ENCODE assay signal across 1 cellular context in genomic region chr20:32333181-32333987, GRCh38.
TF ChIP-seq lines count a peak whose summit lies in the region.

No MANE protein-coding gene starts in this region.

TF ChIP-seq in K562, 482 proteins besides CTCF, POLR2A, EP300 and RAD21 (continued from another document):
- TF ChIP-seq ZBTB9 (CRISPR knock-in tag; IDR thresholded peaks at IDR 0.05) (no peak), TFAM (CRISPR knock-in tag; conservative IDR thresholded peaks at IDR 0.05) (no peak), SIRT6 (IDR thresholded peaks at IDR 0.05; ENCODE audit: low read depth, low read length) (no peak), LCOR (CRISPR knock-in tag; IDR thresholded peaks at IDR 0.05) (no peak), ZFP36 (IDR thresholded peaks at IDR 0.05; ENCODE audit: low read depth, low read length, partially characterized antibody) (no peak), PYGO2 (tag; IDR thresholded peaks at IDR 0.05) (no peak), TEAD4 (IDR thresholded peaks at IDR 0.05; ENCODE audit: low read length) (peak; percentile 52), TEAD4 (CRISPR knock-in tag; IDR thresholded peaks at IDR 0.05; ENCODE audit: borderline replicate concordance) (no peak), ATF7 (IDR thresholded peaks at IDR 0.05) (no peak), ZNF668 (CRISPR knock-in tag; IDR thresholded peaks at IDR 0.05) (no peak), ZNF639 (CRISPR knock-in tag; conservative IDR thresholded peaks at IDR 0.05 in 1 of 2, IDR thresholded peaks at IDR 0.05 in 1 of 2) (no peak), STAT5B (CRISPR knock-in tag; IDR thresholded peaks at IDR 0.05) (no peak), HCFC1 (IDR thresholded peaks at IDR 0.05; ENCODE audit: low read depth, low read length) (no peak), ILF3 (IDR thresholded peaks at IDR 0.05; ENCODE audit: borderline replicate concordance) (no peak), RHOXF2B (CRISPR knock-in tag; conservative IDR thresholded peaks at IDR 0.05) (no peak), TBL1XR1 (IDR thresholded peaks at IDR 0.05; ENCODE audit: low read length in 2 of 2) (no peak), FOSL1 (tag; conservative IDR thresholded peaks at IDR 0.05) (peak; percentile 87)
